In the genomic region with DNA sequence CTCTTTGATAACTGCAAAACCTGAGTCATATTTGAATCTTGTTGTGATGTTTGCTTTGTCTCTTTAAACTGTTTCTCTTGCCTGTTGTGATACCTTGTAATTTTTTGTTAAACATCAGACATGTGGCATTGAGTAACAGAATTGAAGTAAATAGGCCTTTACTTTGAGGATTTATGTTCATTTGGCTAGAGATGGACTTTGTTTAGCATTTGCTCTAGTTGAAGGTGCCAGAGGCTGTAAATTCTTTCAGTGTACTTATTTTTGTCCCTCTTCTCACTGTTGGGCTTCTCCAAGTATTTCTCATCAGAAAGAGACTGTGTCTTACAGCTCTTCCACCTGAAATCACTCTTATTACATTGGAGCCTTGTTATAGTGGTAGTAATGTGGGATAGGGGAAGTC, we compare ENCODE assay signal across 27 cellular contexts.
"Had no signal": no experiment of that assay in that cellular context is flagged by ENCODE, and none has a peak within 500 bp of the region (broad histone marks: within the 10 kb centered on the region; RNA-seq: fewer than 3 reads in every experiment).

No MANE protein-coding gene starts in this region.

- DNase-seq: activated CD4-positive, alpha-beta memory T cell treated with anti-CD3 and anti-CD28 coated beads, Interleukin-2, amount 10 ng/mL, durations not matched to agents 7 days and 5 days; activated CD4-positive, alpha-beta T cell treated with anti-CD3 and anti-CD28 coated beads for 36 hours; activated CD4-positive, alpha-beta T cell treated with anti-CD3 and anti-CD28 coated beads, Interleukin-2, amount 10 ng/mL, durations not matched to agents 7 days and 5 days; activated CD4-positive, alpha-beta T cell treated with anti-CD3 and anti-CD28 coated beads, Interleukin-2, amount 50 U/mL, for 4 hours; activated CD4-positive, CD25-positive, alpha-beta regulatory T cell; activated CD4-positive, CD25-positive, alpha-beta regulatory T cell treated with anti-CD3 and anti-CD28 coated beads, Interleukin-2, amount 50 U/mL, for 72 hours; activated gamma-delta T cell; activated naive CD4-positive, alpha-beta T cell; activated naive CD4-positive, alpha-beta T cell treated with anti-CD3 and anti-CD28 coated beads, Interleukin-2, amount 10 ng/mL, durations not matched to agents 7 days and 5 days; activated naive CD8-positive, alpha-beta T cell treated with anti-CD3 and anti-CD28 coated beads, Interleukin-2, amount 10 ng/mL, durations not matched to agents 7 days and 5 days; activated T-cell treated with anti-CD3 and anti-CD28 coated beads, Interleukin-2, amount 50 U/mL, for 48 hours; dorsolateral prefrontal cortex; effector memory CD4-positive, alpha-beta T cell; endodermal cell; erythroblast; foreskin keratinocyte; gastrocnemius medialis; glutamatergic neuron; heart left ventricle; T-helper 2 cell had no signal

- H3K27ac ChIP-seq: ascending aorta, coronary artery, esophagus muscularis mucosa, foreskin keratinocyte, gastrocnemius medialis, heart left ventricle had no signal

- H3K4me1 Mint-ChIP-seq: activated CD4-positive, alpha-beta memory T cell treated with anti-CD3 and anti-CD28 coated beads, Interleukin-2, amount 10 ng/mL, durations not matched to agents 7 days and 5 days; activated CD4-positive, alpha-beta T cell treated with anti-CD3 and anti-CD28 coated beads for 36 hours; activated CD4-positive, alpha-beta T cell treated with anti-CD3 and anti-CD28 coated beads, Interleukin-2, amount 10 ng/mL, durations not matched to agents 7 days and 5 days; activated naive CD4-positive, alpha-beta T cell treated with anti-CD3 and anti-CD28 coated beads, Interleukin-2, amount 10 ng/mL, durations not matched to agents 7 days and 5 days; activated naive CD8-positive, alpha-beta T cell treated with anti-CD3 and anti-CD28 coated beads, Interleukin-2, amount 10 ng/mL, durations not matched to agents 7 days and 5 days; brain; central memory CD8-positive, alpha-beta T cell; endodermal cell had no signal

- ATAC-seq: activated CD4-positive, alpha-beta T cell treated with anti-CD3 and anti-CD28 coated beads for 36 hours; activated naive CD4-positive, alpha-beta T cell treated with anti-CD3 and anti-CD28 coated beads, Interleukin-2, amount 50 U/mL, for 72 hours; foreskin keratinocyte; gastrocnemius medialis; heart left ventricle had no signal

- H3K4me3 ChIP-seq: ascending aorta, coronary artery, dorsolateral prefrontal cortex, esophagus muscularis mucosa, gastrocnemius medialis, heart left ventricle had no signal

- H3K4me1 ChIP-seq: ascending aorta, esophagus muscularis mucosa, foreskin keratinocyte, gastrocnemius medialis, heart left ventricle had no signal

- H3K4me3 Mint-ChIP-seq: activated CD4-positive, alpha-beta memory T cell treated with anti-CD3 and anti-CD28 coated beads, Interleukin-2, amount 10 ng/mL, durations not matched to agents 7 days and 5 days; activated CD4-positive, alpha-beta T cell treated with anti-CD3 and anti-CD28 coated beads for 36 hours; activated CD4-positive, alpha-beta T cell treated with anti-CD3 and anti-CD28 coated beads, Interleukin-2, amount 10 ng/mL, durations not matched to agents 7 days and 5 days; activated naive CD4-positive, alpha-beta T cell treated with anti-CD3 and anti-CD28 coated beads, Interleukin-2, amount 10 ng/mL, durations not matched to agents 7 days and 5 days; activated naive CD8-positive, alpha-beta T cell treated with anti-CD3 and anti-CD28 coated beads, Interleukin-2, amount 10 ng/mL, durations not matched to agents 7 days and 5 days; brain; central memory CD8-positive, alpha-beta T cell; dendritic cell treated with granulocyte-macrophage colony-stimulating factor and Interleukin-4, amounts not matched to agents 40 ng/mL and 50 ng/mL, for 4 days; endodermal cell had no signal

- H3K27me3 Mint-ChIP-seq: activated CD4-positive, alpha-beta memory T cell treated with anti-CD3 and anti-CD28 coated beads, Interleukin-2, amount 10 ng/mL, durations not matched to agents 7 days and 5 days; activated CD4-positive, alpha-beta T cell treated with anti-CD3 and anti-CD28 coated beads for 36 hours; activated CD4-positive, alpha-beta T cell treated with anti-CD3 and anti-CD28 coated beads, Interleukin-2, amount 10 ng/mL, durations not matched to agents 7 days and 5 days; activated naive CD4-positive, alpha-beta T cell treated with anti-CD3 and anti-CD28 coated beads, Interleukin-2, amount 10 ng/mL, durations not matched to agents 7 days and 5 days; activated naive CD8-positive, alpha-beta T cell treated with anti-CD3 and anti-CD28 coated beads, Interleukin-2, amount 10 ng/mL, durations not matched to agents 7 days and 5 days; brain; central memory CD8-positive, alpha-beta T cell; dendritic cell treated with granulocyte-macrophage colony-stimulating factor and Interleukin-4, amounts not matched to agents 40 ng/mL and 50 ng/mL, for 4 days had no signal

- H3K9me3 ChIP-seq: ascending aorta, esophagus muscularis mucosa, gastrocnemius medialis, heart left ventricle had no signal

- H3K36me3 Mint-ChIP-seq: activated naive CD4-positive, alpha-beta T cell treated with anti-CD3 and anti-CD28 coated beads, Interleukin-2, amount 10 ng/mL, durations not matched to agents 7 days and 5 days; activated naive CD4-positive, alpha-beta T cell treated with anti-CD3 and anti-CD28 coated beads, Interleukin-2, amount 50 U/mL, for 72 hours; activated naive CD8-positive, alpha-beta T cell treated with anti-CD3 and anti-CD28 coated beads, Interleukin-2, amount 10 ng/mL, durations not matched to agents 7 days and 5 days; brain had no signal

- H3K27me3 ChIP-seq: ascending aorta, dorsolateral prefrontal cortex, esophagus muscularis mucosa, foreskin keratinocyte, gastrocnemius medialis, heart left ventricle had no signal

- H3K27ac Mint-ChIP-seq: activated CD4-positive, alpha-beta memory T cell treated with anti-CD3 and anti-CD28 coated beads, Interleukin-2, amount 10 ng/mL, durations not matched to agents 7 days and 5 days; activated CD4-positive, alpha-beta T cell treated with anti-CD3 and anti-CD28 coated beads for 36 hours; activated CD4-positive, alpha-beta T cell treated with anti-CD3 and anti-CD28 coated beads, Interleukin-2, amount 10 ng/mL, durations not matched to agents 7 days and 5 days; activated naive CD4-positive, alpha-beta T cell treated with anti-CD3 and anti-CD28 coated beads, Interleukin-2, amount 10 ng/mL, durations not matched to agents 7 days and 5 days; activated naive CD4-positive, alpha-beta T cell treated with anti-CD3 and anti-CD28 coated beads, Interleukin-2, amount 50 U/mL, for 72 hours; activated naive CD8-positive, alpha-beta T cell treated with anti-CD3 and anti-CD28 coated beads, Interleukin-2, amount 10 ng/mL, durations not matched to agents 7 days and 5 days; brain; dendritic cell treated with granulocyte-macrophage colony-stimulating factor and Interleukin-4, amounts not matched to agents 40 ng/mL and 50 ng/mL, for 4 days had no signal

- H3K36me3 ChIP-seq: ascending aorta, esophagus muscularis mucosa, gastrocnemius medialis, heart left ventricle had no signal

- H3K9me3 Mint-ChIP-seq: activated CD4-positive, alpha-beta memory T cell treated with anti-CD3 and anti-CD28 coated beads, Interleukin-2, amount 10 ng/mL, durations not matched to agents 7 days and 5 days; activated CD4-positive, alpha-beta T cell treated with anti-CD3 and anti-CD28 coated beads, Interleukin-2, amount 10 ng/mL, durations not matched to agents 7 days and 5 days; activated naive CD4-positive, alpha-beta T cell treated with anti-CD3 and anti-CD28 coated beads, Interleukin-2, amount 10 ng/mL, durations not matched to agents 7 days and 5 days; activated naive CD4-positive, alpha-beta T cell treated with anti-CD3 and anti-CD28 coated beads, Interleukin-2, amount 50 U/mL, for 72 hours; activated naive CD8-positive, alpha-beta T cell treated with anti-CD3 and anti-CD28 coated beads, Interleukin-2, amount 10 ng/mL, durations not matched to agents 7 days and 5 days; brain; central memory CD8-positive, alpha-beta T cell; dendritic cell treated with granulocyte-macrophage colony-stimulating factor and Interleukin-4, amounts not matched to agents 40 ng/mL and 50 ng/mL, for 4 days; endodermal cell had no signal
